In the genomic region with DNA sequence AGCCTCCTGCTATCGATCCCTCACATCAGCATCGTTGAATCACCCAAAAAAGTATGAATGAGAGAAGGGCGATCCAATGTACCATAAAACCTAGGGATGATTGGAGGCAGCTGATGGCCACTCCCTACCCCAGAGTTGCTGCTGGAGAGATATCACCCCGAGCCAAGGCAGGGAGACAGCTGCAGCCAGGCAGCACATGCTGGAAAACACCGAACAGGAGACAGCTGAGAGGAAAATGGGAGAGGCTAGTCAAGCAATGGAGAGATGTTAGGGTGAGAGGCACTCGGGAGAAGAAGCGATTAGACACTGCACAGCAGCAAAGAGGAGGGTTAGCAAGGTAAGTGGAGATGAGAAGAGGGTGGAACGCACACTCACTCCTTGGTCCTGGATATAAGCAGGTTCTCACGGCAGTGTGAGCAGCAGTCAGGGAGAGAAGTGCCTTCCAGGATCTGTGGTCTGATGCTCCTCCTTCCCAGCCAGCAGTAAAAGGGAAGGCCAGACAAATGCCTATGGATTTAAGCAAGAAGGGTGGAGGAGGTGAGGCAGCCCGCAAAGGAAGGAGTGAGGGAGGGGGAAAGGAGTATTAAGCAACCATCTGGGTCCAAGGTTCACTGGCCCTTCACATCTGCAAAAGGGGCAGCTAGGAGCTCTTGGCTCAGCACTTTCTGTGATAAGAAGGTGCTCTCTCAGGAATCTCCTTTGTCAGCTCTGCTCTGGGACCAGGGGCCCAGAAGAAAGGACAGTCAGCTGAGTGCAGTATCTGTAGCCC, we compare ENCODE assay signal across 10 cellular contexts. TPM values are rescaled to one million over a fixed set of nuclear protein-coding genes. Genes with fewer than 3 reads are reported as not detected.
DNase-seq lines count a peak whose midpoint lies in the region; ATAC-seq, FAIRE-seq and TF ChIP-seq lines count a peak whose summit lies in the region.
"Had no signal": no experiment of that assay in that cellular context is flagged by ENCODE, and none has a peak within 500 bp of the region (broad histone marks: within the 10 kb centered on the region; RNA-seq: fewer than 3 reads in every experiment).

A gene (minus strand): TSS at position 491 of the 769 bp plus-strand sequence. CDS start 2,037 bp downstream, outside the sequence.

- FAIRE-seq in D721Med (lab: Jason Lieb, UNC) = no peak

- H3K9me3 Mint-ChIP-seq in CD14-positive monocyte (peaks cover 0 to 2% (median 0%) of the 10 kb centered on the region in 7 donors), nephron (no peaks in the 10 kb centered on the region)

- H3K4me1 Mint-ChIP-seq in CD14-positive monocyte (peaks cover 84% of the 10 kb centered on the region), nephron (peaks cover 50% of the 10 kb centered on the region)

- H3K27ac Mint-ChIP-seq in CD14-positive monocyte (peak within 1 kb of the TSS; percentile 96 to 99 (median 98)), nephron (peak within 1 kb of the TSS; percentile 83 to 94 (median 90))

- intact Hi-C loops in CD14-positive monocyte (cut with micrococcal nuclease) = loop anchor here (5.0 to 10.0 kb wide), 2 partner anchors 48 to 50 kb away; a partner anchor contains a TSS

- ATAC-seq in GM19035 (IDR thresholded peaks at IDR 0.05; ENCODE audit: unreplicated experiment) = no peak
- ATAC-seq in GM21360 (IDR thresholded peaks at IDR 0.05; ENCODE audit: unreplicated experiment) = no peak

- H3K4me3 Mint-ChIP-seq in CD14-positive monocyte = peak within 1 kb of the TSS; percentile 87 to 99
- peak within 1 kb of the TSS; percentile 57 to 75 (median 62) for H3K4me3 Mint-ChIP-seq in nephron

- in situ Hi-C loops in endometrial microvascular endothelial cells (cut with HindIII; ENCODE audit: inconsistent ontology term, low pct_unique_long_range_greater_than_20kb, low sequenced_read_pairs) = no loop called here

- peaks cover 0 to 9% (median 3%) of the 10 kb centered on the region in 3 donors for H3K27me3 Mint-ChIP-seq in CD14-positive monocyte (ENCODE audit: low read depth in 3 of 3)
- no peaks in the 10 kb centered on the region for H3K27me3 Mint-ChIP-seq in nephron (ENCODE audit: low read depth)

- no peak for TF ChIP-seq CTCF in CD14-positive monocyte (IDR thresholded peaks at IDR 0.05)
- TF ChIP-seq CTCF in nephron (IDR thresholded peaks at IDR 0.05; ENCODE audit: unreplicated experiment in 3 of 3) = no peak
- TF ChIP-seq CTCF in D721Med (IDR thresholded peaks at IDR 0.05; ENCODE audit: insufficient read depth, missing control alignments) = no peak

- peaks cover 10 to 22% of the 10 kb centered on the region in 2 donors for H3K36me3 Mint-ChIP-seq in CD14-positive monocyte
- no peaks in the 10 kb centered on the region for H3K36me3 Mint-ChIP-seq in nephron (ENCODE audit: low read depth)

- DNase-seq in CD14-positive monocyte (ENCODE audit: low spot score) (no peak), LoVo (ENCODE audit: low spot score) (peak; percentile 76), D721Med (ENCODE audit: insufficient read length, low spot score) (no peak), DMS53 treated with DMSO at 0.1 percent for 48 hours (lab: John Stamatoyannopoulos, UW; ENCODE audit: unreplicated experiment) (no peak)
- DNase-seq: activated naive CD4-positive, alpha-beta T cell; DMS153 had no signal

RNA-seq across cellular contexts. Expression of the gene that starts here (rescaled TPM):
- 100 to 1,000 TPM; 262 to 371 TPM for polyA plus RNA-seq in CD14-positive monocyte
- 20.1 TPM for total RNA-seq in endometrial microvascular endothelial cells (ENCODE audit: inconsistent ontology term)
